25 cellular contexts compared by ENCODE assay signal in genomic region chr9:136988872-136989271, GRCh38. TPM values are rescaled to one million over a fixed set of nuclear protein-coding genes. Genes with fewer than 3 reads are reported as not detected.
"Had no signal": no experiment of that assay in that cellular context is flagged by ENCODE, and none has a peak within 500 bp of the region (broad histone marks: within the 10 kb centered on the region; RNA-seq: fewer than 3 reads in every experiment).

No MANE protein-coding gene starts in this region.

- H3K79me2 ChIP-seq: parathyroid adenoma had no signal

- H3K4me1 ChIP-seq: parathyroid adenoma had no signal

- FAIRE-seq: keratinocyte had no signal

- H3K36me3 ChIP-seq: neutrophil, prostate gland, right atrium auricular region, thoracic aorta, uterus had no signal

- H3K9ac ChIP-seq: parathyroid adenoma had no signal

- H2AFZ ChIP-seq: parathyroid adenoma had no signal

- H3K27ac ChIP-seq: epithelial cell of prostate, gastrocnemius medialis, neutrophil, parathyroid adenoma, right atrium auricular region, sigmoid colon, thoracic aorta, tibial nerve, upper lobe of right lung, uterus had no signal

- H3K4me3 ChIP-seq: gastrocnemius medialis, lung, prostate gland, right atrium auricular region, sigmoid colon, thoracic aorta, tibial nerve, upper lobe of right lung, uterus had no signal

- DNase-seq: effector CD8-positive, alpha-beta T cell; endodermal cell; foreskin fibroblast; gastrocnemius medialis; head of caudate nucleus; naive B cell; sigmoid colon; stimulated activated CD4-positive, alpha-beta T cell treated with anti-CD3 and anti-CD28 coated beads, Interleukin-2, amount 100 ng/mL, for 24 hours; stimulated activated CD4-positive, alpha-beta T cell treated with anti-CD3 and anti-CD28 coated beads, Interleukin-4, amount 100 ng/mL, for 4 hours; stimulated activated naive CD8-positive, alpha-beta T cell treated with anti-CD3 and anti-CD28 coated beads, Interleukin-15, Interleukin-2, amounts not matched to agents 100 U/mL and 50 U/mL, for 24 hours; upper lobe of right lung; uterus had no signal

- H3K9me3 ChIP-seq: gastrocnemius medialis, neutrophil, prostate gland, right atrium auricular region, thoracic aorta, tibial nerve, upper lobe of right lung, uterus had no signal

- H3K27me3 ChIP-seq: right atrium auricular region had no signal

RNA-seq across cellular contexts. Expression of gene LCNL1, which starts 6.1 kb away (rescaled TPM):
- total RNA-seq: glomerular endothelial cell, neural crest cell, thoracic aorta had no signal
- polyA plus RNA-seq: keratinocyte had no signal

RNA-seq across cellular contexts. Expression of gene CLIC3, which starts 7.5 kb away (rescaled TPM):
- total RNA-seq: neural crest cell, skeletal muscle tissue had no signal

RNA-seq across cellular contexts. Expression of gene PTGDS, which starts 11.6 kb away (rescaled TPM):
- total RNA-seq: glomerular endothelial cell, neural crest cell had no signal
- polyA plus RNA-seq: keratinocyte had no signal

RNA-seq across cellular contexts. Expression of gene LCN12, which starts 36.8 kb away (rescaled TPM):
- total RNA-seq: gastrocnemius medialis, glomerular endothelial cell, mononuclear cell, skeletal muscle tissue had no signal
- polyA plus RNA-seq: keratinocyte had no signal
